ENCODE assay signal across 16 cellular contexts in genomic region chr16:86442703-86443102, GRCh38.
DNase-seq lines count a peak whose midpoint lies in the region; ATAC-seq and TF ChIP-seq lines count a peak whose summit lies in the region.
"Had no signal": no experiment of that assay in that cellular context is flagged by ENCODE, and none has a peak within 500 bp of the region (broad histone marks: within the 10 kb centered on the region; RNA-seq: fewer than 3 reads in every experiment).

No MANE protein-coding gene starts in this region.

- H3K4me3 ChIP-seq in esophagus muscularis mucosa (no peak overlapping the region), stomach (no peak overlapping the region)
- H3K4me3 ChIP-seq: K562 had no signal

- WGBS in esophagus muscularis mucosa, result 25% methylated on average over 9 of the region's 9 CpGs
- 52 to 71% (median 69%) methylated on average over 9 of the region's 9 CpGs for WGBS in stomach, 5 donors

- H3K36me3 ChIP-seq in esophagus muscularis mucosa (no peaks in the 10 kb centered on the region), stomach (no peaks in the 10 kb centered on the region)

- H3K27me3 ChIP-seq in esophagus muscularis mucosa (no peaks in the 10 kb centered on the region), stomach (peaks cover 0 to 12% (median 6%) of the 10 kb centered on the region in 3 donors)

- ATAC-seq in esophagus mucosa (no peak), GM18517 (IDR thresholded peaks at IDR 0.05; ENCODE audit: unreplicated experiment) (no peak)
- ATAC-seq: K562 had no signal

- TF ChIP-seq EP300 in esophagus muscularis mucosa (IDR thresholded peaks at IDR 0.05) (peak; percentile 84), stomach (IDR thresholded peaks at IDR 0.05) (peak; percentile 66)

- intact Hi-C loops in esophagus muscularis mucosa (cut with DNase I), result no loop called here
- intact Hi-C loops in stomach (cut with DNase I; ENCODE audit: low total_unique reads), result no loop called here

- no peak for TF ChIP-seq POLR2A in esophagus muscularis mucosa (IDR thresholded peaks at IDR 0.05; ENCODE audit: low read depth)
- no peak for TF ChIP-seq POLR2A in stomach (IDR thresholded peaks at IDR 0.05)

- TF ChIP-seq CTCF in esophagus muscularis mucosa (IDR thresholded peaks at IDR 0.05) (no peak), stomach (IDR thresholded peaks at IDR 0.05) (no peak)

- no peak for DNase-seq in esophagus muscularis mucosa (ENCODE audit: extremely low spot score)
- peak; percentile 40 for DNase-seq in hepatic stellate cell (ENCODE audit: low spot score)
- no peak for DNase-seq in stomach
- no peak for DNase-seq in DMS153 treated with DMSO at 0.1 percent for 48 hours (lab: John Stamatoyannopoulos, UW; ENCODE audit: unreplicated experiment)
- no peak for DNase-seq in AG08395 (ENCODE audit: low spot score)
- DNase-seq: ACHN; AML-193; Caco-2; CD4-positive, alpha-beta T cell; DMS79; GDM1; H9 had no signal

- peak overlapping the region; percentile 61 to 80 (median 70) for H3K27ac ChIP-seq in esophagus muscularis mucosa (replicated peaks in 1 of 4)
- H3K27ac ChIP-seq in stomach, result peak overlapping the region in 3 of 5 donors; percentile 15 to 74 (median 52)
- H3K27ac ChIP-seq: C4-2B had no signal

- H3K9me3 ChIP-seq in esophagus muscularis mucosa (no peaks in the 10 kb centered on the region), stomach (peaks cover 0 to 5% (median 0%) of the 10 kb centered on the region in 4 donors)
- H3K9me3 ChIP-seq: Caco-2 had no signal

- H3K4me1 ChIP-seq in esophagus muscularis mucosa (peaks cover 0 to 27% (median 23%) of the 10 kb centered on the region in 4 donors), stomach (peaks cover 0 to 6% (median 4%) of the 10 kb centered on the region in 4 donors)
- H3K4me1 ChIP-seq: Caco-2 had no signal
